Comparison of ENCODE assay signal across 21 cellular contexts in genomic region chr10:86298501-86299001, GRCh38.
DNase-seq lines count a peak whose midpoint lies in the region; ATAC-seq and TF ChIP-seq lines count a peak whose summit lies in the region.
"Had no signal": no experiment of that assay in that cellular context is flagged by ENCODE, and none has a peak within 500 bp of the region (broad histone marks: within the 10 kb centered on the region; RNA-seq: fewer than 3 reads in every experiment).

No MANE protein-coding gene starts in this region.

- H3K9me3 ChIP-seq in BLaER1, result no peaks in the 10 kb centered on the region
- H3K9me3 ChIP-seq in HEK293 (ENCODE audit: control insufficient read depth, insufficient read depth, low read depth, low read length), result no peaks in the 10 kb centered on the region
- H3K9me3 ChIP-seq in mammary epithelial cell (replicated peaks; ENCODE audit: insufficient read depth, low read length), result peaks cover 3% of the 10 kb centered on the region
- H3K9me3 ChIP-seq: SJCRH30 had no signal

- no peak overlapping the region for H3K4me3 ChIP-seq in BLaER1
- H3K4me3 ChIP-seq in HEK293 (ENCODE audit: low read depth, low read length), result no peak overlapping the region
- H3K4me3 ChIP-seq in mammary epithelial cell (replicated peaks in 1 of 3; ENCODE audit: insufficient read depth in 1 of 3, low read depth in 2 of 3, low read length in 3 of 3), result no peak overlapping the region
- H3K4me3 ChIP-seq: SJCRH30 had no signal

- POLR2A ChIA-PET in HEK293 (lab: Yijun Ruan, JAX), result no interaction called here

- CTCF ChIA-PET in HEK293 (lab: Yijun Ruan, JAX), result interaction anchor here (0.7 kb wide), 1 partner anchor 10 kb away, joined by 4 read pairs; no protein-coding TSS in a partner anchor
- CTCF ChIA-PET in mammary epithelial cell (lab: Charles Lee; ENCODE audit: low non-redundant PET), result no interaction called here

- 68% methylated on average over 7 of the region's 9 CpGs for WGBS in mammary epithelial cell (ENCODE audit: low coverage, missing lambda C conversion rate)

- H2AFZ ChIP-seq in mammary epithelial cell (ENCODE audit: low read depth, low read length), result no peak overlapping the region

- H3K79me2 ChIP-seq in mammary epithelial cell (ENCODE audit: insufficient read depth, low read length), result no peaks in the 10 kb centered on the region

- no peaks in the 10 kb centered on the region for H3K36me3 Mint-ChIP-seq in stimulated activated memory B cell treated with anti-CD40 and anti-IgM and Interleukin-4, amounts not matched to agents 10 μg/mL and 1 μg/mL and 100 μg/mL, for 72 hours
- H3K36me3 Mint-ChIP-seq: CD14-positive monocyte had no signal

- H3K36me3 ChIP-seq in BLaER1, result no peaks in the 10 kb centered on the region
- no peaks in the 10 kb centered on the region for H3K36me3 ChIP-seq in HEK293 (ENCODE audit: control insufficient read depth in 2 of 2, insufficient read depth in 1 of 2, low read length in 2 of 2)
- no peaks in the 10 kb centered on the region for H3K36me3 ChIP-seq in mammary epithelial cell (ENCODE audit: insufficient read depth, low read length)
- H3K36me3 ChIP-seq: SJCRH30 had no signal

- H3K27me3 Mint-ChIP-seq in stimulated activated memory B cell treated with anti-CD40 and anti-IgM and Interleukin-4, amounts not matched to agents 10 μg/mL and 1 μg/mL and 100 μg/mL, for 72 hours, result peaks cover 26% of the 10 kb centered on the region

- H3K27ac ChIP-seq in BLaER1 (no peak overlapping the region), HEK293 (ENCODE audit: extremely low read depth, low read depth, low read length) (no peak overlapping the region), mammary epithelial cell (ENCODE audit: insufficient read depth, low read depth, low read length) (no peak overlapping the region)
- H3K27ac ChIP-seq: RWPE1, SJCRH30 had no signal

- H3K9ac ChIP-seq in BLaER1 (no peak overlapping the region), mammary epithelial cell (ENCODE audit: insufficient read depth, low read length) (no peak overlapping the region)

- DNase-seq in islet precursor cell, result peak; percentile 37
- DNase-seq in GM13976 (ENCODE audit: low spot score), result no peak
- DNase-seq in mammary epithelial cell, result no peak
- DNase-seq: DMS 273 treated with DMSO at 0.1 percent for 48 hours, GDM1, Kasumi-1, MM.1S, NCI-H1105, NCI-H1694 treated with DMSO at 0.1 percent for 48 hours, NCI-H2107, NCI-H226, NCI-H748 treated with DMSO at 0.1 percent for 48 hours, OCI-M1, SJCRH30 had no signal

- no peak overlapping the region for H3K4me3 Mint-ChIP-seq in stimulated activated memory B cell treated with anti-CD40 and anti-IgM and Interleukin-4, amounts not matched to agents 10 μg/mL and 1 μg/mL and 100 μg/mL, for 72 hours
- H3K4me3 Mint-ChIP-seq: CD14-positive monocyte, IgD-negative memory B cell had no signal

- no peaks in the 10 kb centered on the region for H4K20me1 ChIP-seq in BLaER1
- no peaks in the 10 kb centered on the region for H4K20me1 ChIP-seq in mammary epithelial cell (ENCODE audit: insufficient read depth, low read length)

- H3K4me1 ChIP-seq in BLaER1 (peaks cover 13% of the 10 kb centered on the region), HEK293 (ENCODE audit: control insufficient read depth, insufficient read depth, low read length) (no peaks in the 10 kb centered on the region), mammary epithelial cell (ENCODE audit: insufficient read depth, low read length) (no peaks in the 10 kb centered on the region)
- H3K4me1 ChIP-seq: SJCRH30 had no signal

- no peaks in the 10 kb centered on the region for H3K9me3 Mint-ChIP-seq in stimulated activated memory B cell treated with anti-CD40 and anti-IgM and Interleukin-4, amounts not matched to agents 10 μg/mL and 1 μg/mL and 100 μg/mL, for 72 hours
- H3K9me3 Mint-ChIP-seq: CD14-positive monocyte, IgD-negative memory B cell had no signal

- ATAC-seq in stimulated activated memory B cell treated with anti-CD40 and anti-IgM and Interleukin-4, amounts not matched to agents 10 μg/mL and 1 μg/mL and 100 μg/mL, for 72 hours, result peak; percentile 28
- ATAC-seq in GM18867 (IDR thresholded peaks at IDR 0.05; ENCODE audit: unreplicated experiment), result no peak

- intact Hi-C loops in mammary epithelial cell (cut with micrococcal nuclease), result no loop called here

- H3K27ac Mint-ChIP-seq in stimulated activated memory B cell treated with anti-CD40 and anti-IgM and Interleukin-4, amounts not matched to agents 10 μg/mL and 1 μg/mL and 100 μg/mL, for 72 hours, result no peak overlapping the region
- H3K27ac Mint-ChIP-seq: CD14-positive monocyte, IgD-negative memory B cell had no signal

- in situ Hi-C loops in GM13976 (cut with MboI; ENCODE audit: low sequenced_read_pairs, unreplicated experiment), result no loop called here
- in situ Hi-C loops in mammary epithelial cell (cut with MboI; ENCODE audit: low sequenced_read_pairs in 2 of 2), result no loop called here

- H3K4me2 ChIP-seq in BLaER1, result peak overlapping the region; percentile 9; the same call in 1 of the 2 replicates
- H3K4me2 ChIP-seq in mammary epithelial cell (ENCODE audit: insufficient read depth, low read depth, low read length), result no peak overlapping the region

- H3K27me3 ChIP-seq in BLaER1, result no peaks in the 10 kb centered on the region
- H3K27me3 ChIP-seq in mammary epithelial cell (ENCODE audit: insufficient read depth, low read length), result no peaks in the 10 kb centered on the region
- H3K27me3 ChIP-seq: SJCRH30 had no signal

- no TSS peak for BruUV-seq in mammary epithelial cell (replicated peaks; lab: Mats Ljungman, UMichigan)

- no peaks in the 10 kb centered on the region for H3K4me1 Mint-ChIP-seq in stimulated activated memory B cell treated with anti-CD40 and anti-IgM and Interleukin-4, amounts not matched to agents 10 μg/mL and 1 μg/mL and 100 μg/mL, for 72 hours
- H3K4me1 Mint-ChIP-seq: CD14-positive monocyte had no signal

- dilution Hi-C loops in mammary epithelial cell (cut with HindIII; ENCODE audit: low sequenced_read_pairs), result no loop called here

- no peak for TF ChIP-seq CTCF in HEK293 (tag by site-specific recombination; IDR thresholded peaks at IDR 0.05)
- no peak for TF ChIP-seq CTCF in GM13976 (IDR thresholded peaks at IDR 0.05; ENCODE audit: borderline replicate concordance, control extremely low read depth, extremely low read depth, insufficient read depth, missing control alignments)
- no peak for TF ChIP-seq CTCF in mammary epithelial cell (conservative IDR thresholded peaks at IDR 0.05 in 1 of 2, IDR thresholded peaks at IDR 0.05 in 1 of 2; ENCODE audit: extremely low read depth in 1 of 2, insufficient read depth in 1 of 2, low read depth in 1 of 2, low read length in 2 of 2)

TF ChIP-seq in HEK293, 187 proteins besides CTCF, POLR2A, EP300 and RAD21:
- TF ChIP-seq EGR2 (tag by site-specific recombination; IDR thresholded peaks at IDR 0.05; ENCODE audit: low read depth) (peak; percentile 36; the same call in 1 of the 2 replicates), ZFHX2 (tag by site-specific recombination; conservative IDR thresholded peaks at IDR 0.05) (peak; percentile 36; the same call in 1 of the 2 replicates), ZNF449 (tag by site-specific recombination; IDR thresholded peaks at IDR 0.05) (no peak)
